ENCODE assay signal across 13 cellular contexts in the genomic region with DNA sequence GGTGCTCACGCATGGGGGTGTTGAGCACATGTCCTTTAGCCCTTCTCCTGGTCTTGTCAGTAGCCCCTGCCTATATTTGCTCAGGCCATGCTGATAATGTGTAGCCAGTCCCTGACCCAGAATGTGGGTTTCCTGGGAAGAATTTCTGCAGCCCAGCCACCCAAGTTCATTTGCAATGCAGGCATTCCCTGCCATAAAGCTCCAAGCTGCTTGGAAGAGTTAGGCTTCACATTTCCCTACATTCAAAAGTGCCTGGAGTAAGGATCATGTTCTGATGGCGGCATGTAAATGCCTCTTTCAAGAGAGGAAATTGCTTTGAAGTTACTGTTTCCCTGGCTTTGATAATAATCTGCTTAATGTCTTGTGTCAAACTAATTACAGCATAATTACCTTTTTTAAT.
DNase-seq lines count a peak whose midpoint lies in the region; ATAC-seq and TF ChIP-seq lines count a peak whose summit lies in the region.
"Had no signal": no experiment of that assay in that cellular context is flagged by ENCODE, and none has a peak within 500 bp of the region (broad histone marks: within the 10 kb centered on the region; RNA-seq: fewer than 3 reads in every experiment).

No MANE protein-coding gene starts in this region.

- no peak for TF ChIP-seq POLR2A in erythroblast (IDR thresholded peaks at IDR 0.05; ENCODE audit: low read length)

- ATAC-seq in sciatic nerve: no peak
- ATAC-seq: CD8-positive, alpha-beta T cell had no signal

- intact Hi-C loops in sciatic nerve (cut with DNase I): no loop called here

- DNase-seq in NCI-H1105 treated with DMSO at 0.1 percent for 48 hours (lab: John Stamatoyannopoulos, UW) (peak; percentile 13), NCI-H1105 (lab: John Stamatoyannopoulos, UW) (no peak), NCI-H526 treated with DMSO at 0.1 percent for 48 hours (lab: John Stamatoyannopoulos, UW) (peak; percentile 21), iPS DF 19.7 (ENCODE audit: low read depth, low spot score) (peak; percentile 33), erythroblast (lab: John Stamatoyannopoulos, UW) (no peak), dermis blood vessel endothelial cell (no peak), sciatic nerve (ENCODE audit: low spot score) (no peak)
- DNase-seq: CD8-positive, alpha-beta T cell; COR-L47; DMS153; DMS79 treated with DMSO at 0.1 percent for 48 hours; EL; IMR-90 had no signal

Comparison
In these comparisons a context has a peak if more than half of its experiments do, and no peak if none do; other contexts are left out.
1. DNase-seq: peak in NCI-H1105 treated with DMSO at 0.1 percent for 48 hours (single experiment), NCI-H526 treated with DMSO at 0.1 percent for 48 hours (single experiment) and iPS DF 19.7 (single experiment); none in NCI-H1105 (single experiment), erythroblast (0 of 2), dermis blood vessel endothelial cell (single experiment) and sciatic nerve (single experiment).